Comparison of ENCODE assay signal across 27 cellular contexts in the genomic region with DNA sequence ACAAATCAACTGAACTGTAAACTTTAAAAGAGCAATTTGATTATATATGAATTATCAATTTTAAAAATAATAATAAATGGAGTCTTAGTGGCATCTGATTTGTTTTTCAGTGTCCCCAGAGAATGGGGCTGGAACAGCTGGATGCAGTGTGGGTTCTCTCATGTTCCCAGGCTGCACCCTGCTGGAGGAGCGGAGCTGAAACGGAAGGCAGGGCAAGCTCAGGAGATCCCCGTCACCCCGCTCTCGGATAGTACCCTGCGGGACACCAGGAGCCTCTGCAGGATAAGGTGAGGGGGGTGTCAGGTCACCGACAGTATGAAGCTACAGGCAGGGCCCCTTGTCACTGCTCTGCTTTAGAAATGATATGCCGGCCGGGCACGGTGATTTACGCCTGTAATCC. TPM values are rescaled to one million over a fixed set of nuclear protein-coding genes. Genes with fewer than 3 reads are reported as not detected.
A peak's percentile ranks its signal among the peaks of the same experiment; 100 is the strongest.
DNase-seq lines count a peak whose midpoint lies in the region; ATAC-seq, FAIRE-seq and TF ChIP-seq lines count a peak whose summit lies in the region.
"Had no signal": no experiment of that assay in that cellular context is flagged by ENCODE, and none has a peak within 500 bp of the region (broad histone marks: within the 10 kb centered on the region; RNA-seq: fewer than 3 reads in every experiment).

No MANE protein-coding gene starts in this region.

- no peak overlapping the region for H4K91ac ChIP-seq in H9 (ENCODE audit: insufficient read length, low read depth, low read length)

- H3K56ac ChIP-seq in H9 (ENCODE audit: insufficient read length, low read depth, low read length) = no peak overlapping the region

- H3T11ph ChIP-seq in H9 (ENCODE audit: low read length) = no peak overlapping the region

- no peak overlapping the region for H2BK15ac ChIP-seq in H9 (ENCODE audit: low read depth, low read length)

- no peak overlapping the region for H3K4me3 Mint-ChIP-seq in H9
- H3K4me3 Mint-ChIP-seq in activated CD4-positive, alpha-beta memory T cell treated with anti-CD3 and anti-CD28 coated beads, Interleukin-2, amount 10 ng/mL, durations not matched to agents 7 days and 5 days = no peak overlapping the region
- H3K4me3 Mint-ChIP-seq in activated T-cell treated with anti-CD3 and anti-CD28 coated beads, Interleukin-2, amount 50 U/mL, for 24 hours = no peak overlapping the region
- H3K4me3 Mint-ChIP-seq: B cell; CD8-positive, alpha-beta T cell; HFFc6; IgD-negative memory B cell had no signal

- no peak for TF ChIP-seq EP300 in K562 (IDR thresholded peaks at IDR 0.05; ENCODE audit: low read length)

- H3K18ac ChIP-seq in H9 (ENCODE audit: insufficient read length, low read depth, low read length) = no peak overlapping the region

- in situ Hi-C loops in K562 (cut with MboI) = no loop called here

- H3K79me2 ChIP-seq in H9 (ENCODE audit: insufficient read depth, low read length) (no peaks in the 10 kb centered on the region), K562 (ENCODE audit: control insufficient read depth, insufficient read depth, low read length) (no peaks in the 10 kb centered on the region)

- no peak overlapping the region for H2BK120ac ChIP-seq in H9 (ENCODE audit: low read depth, low read length, poor library complexity, severe bottlenecking)

- ATAC-seq in K562 (peak; percentile 79), SK-N-SH treated with all-trans-retinoic acid at 6 μM for 48 hours (no peak)
- ATAC-seq: CD8-positive, alpha-beta T cell; GM12878; Right ventricle myocardium inferior had no signal

- no peak overlapping the region for H3K4me3 ChIP-seq in K562
- H3K4me3 ChIP-seq: GM12878, PC-9, SJCRH30 had no signal

- no peak overlapping the region for H4K5ac ChIP-seq in H9 (ENCODE audit: insufficient read length, low read depth, low read length)

- no peaks in the 10 kb centered on the region for H3K9me3 ChIP-seq in H9 (ENCODE audit: control insufficient read depth, low read depth, low read length)
- H3K9me3 ChIP-seq in K562 (replicated peaks; ENCODE audit: control insufficient read depth, insufficient read depth, low read depth, low read length) = no peaks in the 10 kb centered on the region
- H3K9me3 ChIP-seq: Caco-2, SJCRH30 had no signal

- no peak overlapping the region for H2AK5ac ChIP-seq in H9 (ENCODE audit: insufficient read length, low read length)

- intact Hi-C loops in K562 (cut with micrococcal nuclease) = no loop called here

- no peak overlapping the region for H3K4ac ChIP-seq in H9 (ENCODE audit: low read depth, low read length)

- H3K27me3 ChIP-seq in H9 (ENCODE audit: insufficient read depth, low read length) (no peaks in the 10 kb centered on the region), K562 (ENCODE audit: control insufficient read depth in 2 of 2, insufficient read depth in 2 of 2, low read length in 2 of 2) (peaks cover 0 to 5% of the 10 kb centered on the region in 2 experiments; a peak in 1 of 5 replicates)

- peak overlapping the region in 1 of 3 experiments; percentile 52; a peak in 1 of 7 replicates for H3K27ac Mint-ChIP-seq in H9
- H3K27ac Mint-ChIP-seq in activated CD4-positive, alpha-beta memory T cell treated with anti-CD3 and anti-CD28 coated beads, Interleukin-2, amount 10 ng/mL, durations not matched to agents 7 days and 5 days = no peak overlapping the region
- H3K27ac Mint-ChIP-seq in activated T-cell treated with anti-CD3 and anti-CD28 coated beads, Interleukin-2, amount 50 U/mL, for 24 hours = no peak overlapping the region
- H3K27ac Mint-ChIP-seq: B cell; CD8-positive, alpha-beta T cell; HFFc6; IgD-negative memory B cell had no signal

- H3K9ac ChIP-seq in H9 (ENCODE audit: extremely low read depth, insufficient read length, low read length) (no peak overlapping the region), K562 (ENCODE audit: insufficient read depth in 1 of 2, low read depth in 2 of 2, low read length in 2 of 2) (peak overlapping the region in 1 of 2 experiments; percentile 35; a peak in 1 of 4 replicates)

- no peak overlapping the region for H4K8ac ChIP-seq in H9 (replicated peaks; ENCODE audit: insufficient read length, low read depth, low read length)

- CTCF ChIA-PET in K562 (lab: Yijun Ruan, JAX; ENCODE audit: low intra/inter-chr PET ratio) = no interaction called here
- CTCF ChIA-PET in activated CD4-positive, alpha-beta memory T cell treated with anti-CD3 and anti-CD28 coated beads, Interleukin-2, amount 10 ng/mL, durations not matched to agents 7 days and 5 days (lab: Charles Lee) = no interaction called here

- no peaks in the 10 kb centered on the region for H3K9me3 Mint-ChIP-seq in H9
- H3K9me3 Mint-ChIP-seq in activated CD4-positive, alpha-beta memory T cell treated with anti-CD3 and anti-CD28 coated beads, Interleukin-2, amount 10 ng/mL, durations not matched to agents 7 days and 5 days = no peaks in the 10 kb centered on the region
- H3K9me3 Mint-ChIP-seq in activated T-cell treated with anti-CD3 and anti-CD28 coated beads, Interleukin-2, amount 50 U/mL, for 24 hours = no peaks in the 10 kb centered on the region
- H3K9me3 Mint-ChIP-seq: CD8-positive, alpha-beta T cell; HFFc6 had no signal

- no peaks in the 10 kb centered on the region for H3K79me1 ChIP-seq in H9 (ENCODE audit: insufficient read depth, low read depth, low read length, poor library complexity, severe bottlenecking)

- H2AFZ ChIP-seq in H9 (ENCODE audit: low read length) (no peak overlapping the region), K562 (ENCODE audit: low read depth, low read length) (peak overlapping the region; percentile 59; the same call in 1 of the 2 replicates)
- H2AFZ ChIP-seq: PC-9 had no signal

- H3K36me3 Mint-ChIP-seq in H9 (ENCODE audit: insufficient read depth in 1 of 3, low read depth in 3 of 3) = no peaks in the 10 kb centered on the region
- H3K36me3 Mint-ChIP-seq in activated CD4-positive, alpha-beta memory T cell treated with anti-CD3 and anti-CD28 coated beads, Interleukin-2, amount 10 ng/mL, durations not matched to agents 7 days and 5 days (ENCODE audit: low read depth) = no peaks in the 10 kb centered on the region
- H3K36me3 Mint-ChIP-seq in activated T-cell treated with anti-CD3 and anti-CD28 coated beads, Interleukin-2, amount 50 U/mL, for 24 hours (ENCODE audit: low read depth) = no peaks in the 10 kb centered on the region
- H3K36me3 Mint-ChIP-seq: CD8-positive, alpha-beta T cell; IgD-negative memory B cell had no signal

- no peak for FAIRE-seq in K562 (lab: Jason Lieb, UNC)
- FAIRE-seq: GM12878, H54 had no signal

- peak; percentile 37; the same call in 2 of the 3 replicates for TF ChIP-seq CTCF in H9 (conservative IDR thresholded peaks at IDR 0.05)
- TF ChIP-seq CTCF in K562 (IDR thresholded peaks at IDR 0.05 in 2 of 3, conservative IDR thresholded peaks at IDR 0.05 in 1 of 3; ENCODE audit: insufficient read depth in 2 of 3, low read depth in 1 of 3, low read length in 3 of 3) = peak; percentile 24 to 38 (median 24); a peak in 2 of 6 replicates

- no peaks in the 10 kb centered on the region for H3K23me2 ChIP-seq in H9 (ENCODE audit: insufficient read length, low read depth, low read length, poor library complexity, severe bottlenecking)

- H4K20me1 ChIP-seq in H9 (ENCODE audit: control insufficient read depth, insufficient read depth, insufficient read length) (no peaks in the 10 kb centered on the region), K562 (replicated peaks; ENCODE audit: control insufficient read depth, insufficient read depth, low read length) (no peaks in the 10 kb centered on the region)

- WGBS in H9 (ENCODE audit: extremely low coverage, insufficient read length, low lambda C conversion rate) = no CpG with 5 or more reads among the region's 11 CpGs
- WGBS in K562 (ENCODE audit: insufficient coverage, low coverage, missing lambda C conversion rate) = 17% methylated on average over 10 of the region's 11 CpGs

- no peak for TF ChIP-seq POLR2A in K562 (conservative IDR thresholded peaks at IDR 0.05)

- no peaks in the 10 kb centered on the region for H3K36me3 ChIP-seq in K562 (ENCODE audit: control insufficient read depth, insufficient read depth, low read length)
- H3K36me3 ChIP-seq: SJCRH30 had no signal

- no peak overlapping the region for H3K14ac ChIP-seq in H9 (ENCODE audit: insufficient read depth, low read length)

- no peaks in the 10 kb centered on the region for H3K9me1 ChIP-seq in K562 (ENCODE audit: control insufficient read depth, insufficient read depth, low read length)

- H3K23ac ChIP-seq in H9 (ENCODE audit: insufficient read length, low read depth, low read length) = no peak overlapping the region

- no TSS peak for BruUV-seq in K562 (replicated peaks; lab: Mats Ljungman, UMichigan)

- no peak overlapping the region for H2BK5ac ChIP-seq in H9 (ENCODE audit: insufficient read length, low read length)

- H3K27me3 Mint-ChIP-seq in H9 (ENCODE audit: low read depth) = no peaks in the 10 kb centered on the region
- H3K27me3 Mint-ChIP-seq in activated CD4-positive, alpha-beta memory T cell treated with anti-CD3 and anti-CD28 coated beads, Interleukin-2, amount 10 ng/mL, durations not matched to agents 7 days and 5 days = peaks cover 4% of the 10 kb centered on the region
- H3K27me3 Mint-ChIP-seq in activated T-cell treated with anti-CD3 and anti-CD28 coated beads, Interleukin-2, amount 50 U/mL, for 24 hours = peaks cover 12% of the 10 kb centered on the region

- no peak overlapping the region for H2BK12ac ChIP-seq in H9 (ENCODE audit: insufficient read length, low read depth, low read length)

- no peak overlapping the region for H3K4me2 ChIP-seq in H9 (ENCODE audit: insufficient read depth, insufficient read length, low read length)
- H3K4me2 ChIP-seq in K562 (ENCODE audit: insufficient read depth, low read length) = peak overlapping the region; percentile 25; the same call in 1 of the 2 replicates
- H3K4me2 ChIP-seq: PC-9 had no signal

- TF ChIP-seq RAD21 in K562 (CRISPR knock-in tag; conservative IDR thresholded peaks at IDR 0.05 in 1 of 2, IDR thresholded peaks at IDR 0.05 in 1 of 2) = no peak

- no peaks in the 10 kb centered on the region for H3K4me1 ChIP-seq in H9 (ENCODE audit: insufficient read depth, low read length)
- peaks cover 0 to 6% of the 10 kb centered on the region in 2 experiments; a peak in 3 of 5 replicates for H3K4me1 ChIP-seq in K562 (replicated peaks in 1 of 2; ENCODE audit: control insufficient read depth in 2 of 2, insufficient read depth in 2 of 2, low read length in 2 of 2)
- H3K4me1 ChIP-seq: Caco-2, SJCRH30 had no signal

- DNase-seq in H9 (peak; percentile 44), K562 (ENCODE audit: extremely low read depth in 1 of 4, low spot score in 3 of 4) (peak; percentile 9 to 14 (median 11)), iPS-NIHi11 (ENCODE audit: low spot score) (peak; percentile 34), ecto neural progenitor cell (ENCODE audit: low spot score) (no peak)
- DNase-seq in activated CD4-positive, alpha-beta memory T cell treated with anti-CD3 and anti-CD28 coated beads, Interleukin-2, amount 10 ng/mL, durations not matched to agents 7 days and 5 days = no peak
- DNase-seq in activated T-cell treated with anti-CD3 and anti-CD28 coated beads, Interleukin-2, amount 50 U/mL, for 24 hours = no peak
- DNase-seq: Caco-2; CD8-positive, alpha-beta T cell; GDM1; HFFc6; NCI-H1105; NCI-H1436 treated with DMSO at 0.1 percent for 48 hours; NCI-H187 treated with DMSO at 0.1 percent for 48 hours; NCI-H2171 treated with DMSO at 0.1 percent for 48 hours; NCI-H446; NCI-H524 treated with DMSO at 0.1 percent for 48 hours; NCI-H774; NK-92 treated with Interleukin-12 subunit alpha and Interleukin-12 subunit beta, amount 100 ng/mL, for 24 hours; PC-9; SJCRH30 had no signal

- no peak overlapping the region for H3K27ac ChIP-seq in H9 (ENCODE audit: insufficient read length, low read depth, low read length)
- H3K27ac ChIP-seq in K562 (ENCODE audit: extremely low read depth, low read depth, low read length) = no peak overlapping the region
- H3K27ac ChIP-seq: C4-2B, PC-9, SJCRH30 had no signal

- H2BK20ac ChIP-seq in H9 (ENCODE audit: low read depth, low read length, poor library complexity, severe bottlenecking) = no peak overlapping the region

- POLR2A ChIA-PET in K562 (lab: Yijun Ruan, JAX) = interaction anchor here (0.6 kb wide), 1 partner anchor 259 kb away, joined by 3 read pairs; no protein-coding TSS in a partner anchor
- POLR2A ChIA-PET in activated CD4-positive, alpha-beta memory T cell treated with anti-CD3 and anti-CD28 coated beads, Interleukin-2, amount 10 ng/mL, durations not matched to agents 7 days and 5 days (lab: Charles Lee) = no interaction called here

- H3K4me1 Mint-ChIP-seq in H9 = peaks cover 0 to 4% of the 10 kb centered on the region in 2 experiments; a peak in 1 of 4 replicates
- no peaks in the 10 kb centered on the region for H3K4me1 Mint-ChIP-seq in activated CD4-positive, alpha-beta memory T cell treated with anti-CD3 and anti-CD28 coated beads, Interleukin-2, amount 10 ng/mL, durations not matched to agents 7 days and 5 days
- no peaks in the 10 kb centered on the region for H3K4me1 Mint-ChIP-seq in activated T-cell treated with anti-CD3 and anti-CD28 coated beads, Interleukin-2, amount 50 U/mL, for 24 hours (ENCODE audit: low read depth)
- H3K4me1 Mint-ChIP-seq: B cell had no signal

RNA-seq across cellular contexts. Expression of a gene that starts 57.3 kb away (rescaled TPM):
- total RNA-seq in H9 (2021) = 3.1 and 3.3 TPM in 2 replicates
- total RNA-seq in K562 (2011; cell fraction: chromatin; rRNA removed; ENCODE audit: low replicate concordance) = 2.3 and 3.4 TPM in 2 replicates
- 1.6 and 3.8 TPM in 2 replicates for total RNA-seq in K562 (2011; cell fraction: nucleolus; rRNA removed)
- total RNA-seq in K562 (2011; cell fraction: nucleoplasm; rRNA removed) = 2.1 and 3.8 TPM in 2 replicates
- total RNA-seq in K562 (2014; rRNA removed) = 0.20 and 0.23 TPM in 2 replicates
- total RNA-seq in K562 (2014; rRNA removed; fragmentation: Illumina TruSeq; extraction: Trizol) = 0.22 and 0.26 TPM in 2 replicates
- 0.26 and 0.29 TPM in 2 replicates for total RNA-seq in K562 (2015; rRNA removed; fragmentation: Illumina TruSeq; extraction: Trizol)
- 0.31 and 0.33 TPM in 2 replicates for total RNA-seq in K562 (2021)
- 0.38 and 2.0 TPM in 2 replicates for polyA plus RNA-seq in K562 (2011; rRNA removed)
- 0.44 and 2.0 TPM in 2 replicates for polyA plus RNA-seq in K562 (2011; cell fraction: cytosol; rRNA removed)
- polyA plus RNA-seq in K562 (2011; cell fraction: nucleus; rRNA removed) = 0.41 and 2.3 TPM in 2 replicates
- polyA plus RNA-seq in K562 (2012) = 0.37 and 0.39 TPM in 2 replicates
- polyA plus RNA-seq in K562 (2014; fragmentation: Illumina TruSeq; extraction: Trizol) = 0.31 and 0.43 TPM in 2 replicates
- polyA plus RNA-seq in K562 (2014; fragmentation: Nextera tagmentation; extraction: Ambion mirVana) = under 1 TPM; 0.03 to 0.07 TPM
- polyA plus RNA-seq in K562 (2014; rRNA removed) = 0.36 and 0.85 TPM in 2 replicates
- polyA minus RNA-seq in K562 (2011; rRNA and poly(A)+ RNA removed) = 0.33 and 3.3 TPM in 2 replicates
- polyA minus RNA-seq in K562 (2011; cell fraction: cytosol; rRNA and poly(A)+ RNA removed) = 1.4 TPM in 1 of 2 replicates, not detected in the other
- 0.22 and 1.9 TPM in 2 replicates for polyA minus RNA-seq in K562 (2011; cell fraction: nucleus; rRNA and poly(A)+ RNA removed)
- total RNA-seq in activated CD4-positive, alpha-beta memory T cell treated with anti-CD3 and anti-CD28 coated beads, Interleukin-2, amount 10 ng/mL, durations not matched to agents 7 days and 5 days = not detected
- total RNA-seq: B cell, SJCRH30 had no signal
- polyA plus RNA-seq: IgD-negative memory B cell had no signal

Comparison
In these comparisons a context has a peak if more than half of its experiments do, and no peak if none do; other contexts are left out.
1. DNase-seq: peak in H9 (single experiment), K562 (4 of 4) and iPS-NIHi11 (single experiment); none in activated CD4-positive, alpha-beta memory T cell treated with anti-CD3 and anti-CD28 coated beads, Interleukin-2, amount 10 ng/mL, durations not matched to agents 7 days and 5 days (single experiment), activated T-cell treated with anti-CD3 and anti-CD28 coated beads, Interleukin-2, amount 50 U/mL, for 24 hours (single experiment) and ecto neural progenitor cell (single experiment).